1 cellular context compared by ENCODE assay signal in genomic region chr1:164725401-164725800, GRCh38.
TF ChIP-seq lines count a peak whose summit lies in the region.

No MANE protein-coding gene starts in this region.

TF ChIP-seq in K562, 482 proteins besides CTCF, POLR2A, EP300 and RAD21 (continued from another document):
- peak; percentile 74 for TF ChIP-seq ZNF407 (IDR thresholded peaks at IDR 0.05; ENCODE audit: low read depth)
- no peak for TF ChIP-seq ZNF717 (CRISPR knock-in tag; IDR thresholded peaks at IDR 0.05)
- 0 out of 2 replicates have a peak, but pooled peaks have one; percentile 25 for TF ChIP-seq HMBOX1 (IDR thresholded peaks at IDR 0.05)
- no peak for TF ChIP-seq STAG1 (CRISPR knock-in tag; IDR thresholded peaks at IDR 0.05; ENCODE audit: borderline replicate concordance)
- no peak for TF ChIP-seq PTBP1 (IDR thresholded peaks at IDR 0.05; ENCODE audit: low read depth, low read length)
- TF ChIP-seq EHMT2 (IDR thresholded peaks at IDR 0.05) = peak; percentile 44; the same call in 1 of the 2 replicates
TF ChIP-seq in K562: peak in this region for 3.
